ENCODE assay signal across 9 cellular contexts in genomic region chr1:48493970-48494769, GRCh38. TPM values are rescaled to one million over a fixed set of nuclear protein-coding genes. Genes with fewer than 3 reads are reported as not detected.
DNase-seq lines count a peak whose midpoint lies in the region; ATAC-seq and TF ChIP-seq lines count a peak whose summit lies in the region.
"Had no signal": no experiment of that assay in that cellular context is flagged by ENCODE, and none has a peak within 500 bp of the region (broad histone marks: within the 10 kb centered on the region; RNA-seq: fewer than 3 reads in every experiment).

No MANE protein-coding gene starts in this region.

- H3K9me3 Mint-ChIP-seq in activated T-helper 1 cell treated with anti-CD3 and anti-CD28 coated beads, Interleukin-12 subunit alpha, Interleukin-12 subunit beta, Interleukin-2, Interleukin-4 antibody, amounts not matched to agents 30 ng/mL and 10 ng/mL and 1 ng/mL, durations not matched to agents 14 hours and 24 hours and 36 hours = no peaks in the 10 kb centered on the region

- H3K27me3 Mint-ChIP-seq in activated T-helper 1 cell treated with anti-CD3 and anti-CD28 coated beads, Interleukin-12 subunit alpha, Interleukin-12 subunit beta, Interleukin-2, Interleukin-4 antibody, amounts not matched to agents 30 ng/mL and 10 ng/mL and 1 ng/mL, durations not matched to agents 14 hours and 24 hours and 36 hours (ENCODE audit: insufficient read depth) = peaks cover 2% of the 10 kb centered on the region

- H3K36me3 ChIP-seq in lower lobe of right lung = no peaks in the 10 kb centered on the region
- H3K36me3 ChIP-seq in testis (ENCODE audit: low read depth, missing control alignments) = no peaks in the 10 kb centered on the region

- H3K9me3 ChIP-seq in lower lobe of right lung (no peaks in the 10 kb centered on the region), testis (no peaks in the 10 kb centered on the region)

- DNase-seq in HuH-7 (ENCODE audit: low spot score) (peak; percentile 47), caudate nucleus (lab: John Stamatoyannopoulos, UW) (peak in 54 of 61 donors; percentile 5 to 85 (median 63)), lower lobe of right lung (no peak), testis (peak; percentile 68), SK-N-DZ (ENCODE audit: low spot score) (no peak), SHP77 treated with DMSO at 0.1 percent for 48 hours (lab: John Stamatoyannopoulos, UW) (no peak), DMS53 (lab: John Stamatoyannopoulos, UW) (no peak)
- no peak for DNase-seq in activated T-helper 1 cell treated with anti-CD3 and anti-CD28 coated beads, Interleukin-12 subunit alpha, Interleukin-12 subunit beta, Interleukin-2, Interleukin-4 antibody, amounts not matched to agents 30 ng/mL and 10 ng/mL and 1 ng/mL, durations not matched to agents 14 hours and 24 hours and 36 hours (ENCODE audit: low spot score)
- DNase-seq: NCI-H187 had no signal

- no peak for TF ChIP-seq POLR2A in testis (IDR thresholded peaks at IDR 0.05)

- intact Hi-C loops in lower lobe of right lung (cut with DNase I) = no loop called here
- intact Hi-C loops in testis (cut with DNase I; ENCODE audit: low total_unique reads) = no loop called here
- intact Hi-C loops in activated T-helper 1 cell treated with anti-CD3 and anti-CD28 coated beads, Interleukin-12 subunit alpha, Interleukin-12 subunit beta, Interleukin-2, Interleukin-4 antibody, amounts not matched to agents 30 ng/mL and 10 ng/mL and 1 ng/mL, durations not matched to agents 14 hours and 24 hours and 36 hours (cut with micrococcal nuclease) = no loop called here

- no peaks in the 10 kb centered on the region for H3K36me3 Mint-ChIP-seq in activated T-helper 1 cell treated with anti-CD3 and anti-CD28 coated beads, Interleukin-12 subunit alpha, Interleukin-12 subunit beta, Interleukin-2, Interleukin-4 antibody, amounts not matched to agents 30 ng/mL and 10 ng/mL and 1 ng/mL, durations not matched to agents 14 hours and 24 hours and 36 hours (ENCODE audit: low read depth)

- no peak overlapping the region for H3K27ac Mint-ChIP-seq in activated T-helper 1 cell treated with anti-CD3 and anti-CD28 coated beads, Interleukin-12 subunit alpha, Interleukin-12 subunit beta, Interleukin-2, Interleukin-4 antibody, amounts not matched to agents 30 ng/mL and 10 ng/mL and 1 ng/mL, durations not matched to agents 14 hours and 24 hours and 36 hours

- H3K4me1 Mint-ChIP-seq in activated T-helper 1 cell treated with anti-CD3 and anti-CD28 coated beads, Interleukin-12 subunit alpha, Interleukin-12 subunit beta, Interleukin-2, Interleukin-4 antibody, amounts not matched to agents 30 ng/mL and 10 ng/mL and 1 ng/mL, durations not matched to agents 14 hours and 24 hours and 36 hours (ENCODE audit: low read depth) = peaks cover 6% of the 10 kb centered on the region

- WGBS in testis, 2 donors = 55 to 61% methylated on average over 5 of the region's 5 CpGs

- H3K4me3 ChIP-seq in lower lobe of right lung (no peak overlapping the region), testis (no peak overlapping the region)

- no peak overlapping the region for H3K4me3 Mint-ChIP-seq in activated T-helper 1 cell treated with anti-CD3 and anti-CD28 coated beads, Interleukin-12 subunit alpha, Interleukin-12 subunit beta, Interleukin-2, Interleukin-4 antibody, amounts not matched to agents 30 ng/mL and 10 ng/mL and 1 ng/mL, durations not matched to agents 14 hours and 24 hours and 36 hours

- H3K4me1 ChIP-seq in lower lobe of right lung (peaks cover 18% of the 10 kb centered on the region), testis (peaks cover 13% of the 10 kb centered on the region)

- peak; percentile 12 to 37 for ATAC-seq in lower lobe of right lung

- TF ChIP-seq CTCF in lower lobe of right lung (IDR thresholded peaks at IDR 0.05) (no peak), testis (IDR thresholded peaks at IDR 0.05) (no peak)

- H3K27me3 ChIP-seq in lower lobe of right lung (ENCODE audit: low read depth) (no peaks in the 10 kb centered on the region), testis (no peaks in the 10 kb centered on the region)

- H3K27ac ChIP-seq in caudate nucleus (ENCODE audit: low read depth, low read length) = peak overlapping the region; percentile 80
- H3K27ac ChIP-seq in lower lobe of right lung = peak overlapping the region; percentile 31
- H3K27ac ChIP-seq in testis = no peak overlapping the region

RNA-seq across cellular contexts. Expression of gene SPATA6, which starts 22.2 kb away (rescaled TPM):
- total RNA-seq in lower lobe of right lung (32.4 TPM), testis (100 to 1,000 TPM in 1 of 2 donors, 10 to 100 TPM in 1; 44.5 to 138 TPM)
- polyA plus RNA-seq in testis (ENCODE audit: insufficient read depth, low read depth, low replicate concordance) = 268 TPM
- 3.1 and 3.8 TPM in 2 replicates for polyA plus RNA-seq in SK-N-DZ (2014; cell fraction: cytosol; rRNA removed)
- polyA plus RNA-seq in SK-N-DZ (2014; cell fraction: nucleus; rRNA removed) = 4.0 and 5.9 TPM in 2 replicates
- total RNA-seq in activated T-helper 1 cell treated with anti-CD3 and anti-CD28 coated beads, Interleukin-12 subunit alpha, Interleukin-12 subunit beta, Interleukin-2, Interleukin-4 antibody, amounts not matched to agents 30 ng/mL and 10 ng/mL and 1 ng/mL, durations not matched to agents 14 hours and 24 hours and 36 hours = 0.91 and 1.0 TPM in 2 replicates

Comparison
In these comparisons a context has a peak if more than half of its experiments do, and no peak if none do; other contexts are left out.
1. DNase-seq: peak in HuH-7 (single experiment), caudate nucleus (54 of 61) and testis (single experiment); none in lower lobe of right lung (single experiment), SK-N-DZ (single experiment), SHP77 treated with DMSO at 0.1 percent for 48 hours (single experiment), activated T-helper 1 cell treated with anti-CD3 and anti-CD28 coated beads, Interleukin-12 subunit alpha, Interleukin-12 subunit beta, Interleukin-2, Interleukin-4 antibody, amounts not matched to agents 30 ng/mL and 10 ng/mL and 1 ng/mL, durations not matched to agents 14 hours and 24 hours and 36 hours (single experiment) and DMS53 (single experiment).
2. H3K27ac ChIP-seq: peak in caudate nucleus (single experiment) and lower lobe of right lung (single experiment); none in testis (0 of 2).
3. RNA of gene SPATA6, which starts 22.2 kb away (total RNA-seq): 44.5 to 138 TPM in testis and 32.4 TPM in lower lobe of right lung (single experiment); 0.91 to 1.0 TPM in activated T-helper 1 cell treated with anti-CD3 and anti-CD28 coated beads, Interleukin-12 subunit alpha, Interleukin-12 subunit beta, Interleukin-2, Interleukin-4 antibody, amounts not matched to agents 30 ng/mL and 10 ng/mL and 1 ng/mL, durations not matched to agents 14 hours and 24 hours and 36 hours; every median in the first group is over 10 times any median in the second.